Comparison of ENCODE assay signal across 23 cellular contexts in the genomic region with DNA sequence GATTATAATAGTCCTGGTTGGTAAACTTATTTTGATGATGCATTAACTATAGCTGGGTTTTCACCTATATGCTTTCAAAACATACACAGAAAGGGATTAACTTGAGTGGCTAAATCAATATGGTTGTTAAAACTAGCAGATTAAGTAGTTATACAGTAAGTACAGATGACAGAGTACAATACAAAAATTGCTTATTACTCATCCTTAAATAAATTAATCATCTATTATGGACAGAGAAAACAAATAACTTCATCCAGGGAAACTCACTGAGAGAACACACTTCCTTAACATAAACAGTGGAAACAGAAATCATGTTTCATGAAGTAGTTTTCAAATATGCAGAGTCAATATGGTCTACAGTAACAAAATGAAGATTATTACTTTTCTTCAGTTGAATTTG.
DNase-seq lines count a peak whose midpoint lies in the region; ATAC-seq, FAIRE-seq and TF ChIP-seq lines count a peak whose summit lies in the region.
"Had no signal": no experiment of that assay in that cellular context is flagged by ENCODE, and none has a peak within 500 bp of the region (broad histone marks: within the 10 kb centered on the region; RNA-seq: fewer than 3 reads in every experiment).

No MANE protein-coding gene starts in this region.

- dilution Hi-C loops in endothelial cell of umbilical vein (cut with MboI; ENCODE audit: extremely low pct_ligation_motif_present, low sequenced_read_pairs), result no loop called here

- ATAC-seq in PC-3 (peak; percentile 74), GM21447 (IDR thresholded peaks at IDR 0.05; ENCODE audit: unreplicated experiment) (no peak), HG02852 (IDR thresholded peaks at IDR 0.05; ENCODE audit: unreplicated experiment) (no peak), upper lobe of left lung (ENCODE audit: low FRiP score in 2 of 2) (no peak)
- ATAC-seq: A549, GM12878, GM23338 had no signal

- FAIRE-seq in endothelial cell of umbilical vein (lab: Jason Lieb, UNC), result no peak
- FAIRE-seq: A549, GM12878, GM19239 had no signal

- CTCF ChIA-PET in PC-3 (lab: Charles Lee) (no interaction called here), endothelial cell of umbilical vein (lab: Charles Lee) (no interaction called here)

- no peaks in the 10 kb centered on the region for H4K20me1 ChIP-seq in PC-3 (ENCODE audit: low read length)
- H4K20me1 ChIP-seq in endothelial cell of umbilical vein (replicated peaks; ENCODE audit: control insufficient read depth, extremely low read depth, insufficient read depth, low read length), result no peaks in the 10 kb centered on the region
- H4K20me1 ChIP-seq: BLaER1 treated with 17β-estradiol and CSF1 and Interleukin-3, amounts not matched to agents 10 nM and 100 nM had no signal

- H3K27me3 ChIP-seq in PC-3 (ENCODE audit: low read length) (no peaks in the 10 kb centered on the region), endothelial cell of umbilical vein (ENCODE audit: control insufficient read depth in 2 of 2, insufficient read depth in 2 of 2, low read length in 2 of 2) (no peaks in the 10 kb centered on the region), upper lobe of left lung (no peaks in the 10 kb centered on the region)
- H3K27me3 ChIP-seq: BE2C; BLaER1 treated with 17β-estradiol and CSF1 and Interleukin-3, amounts not matched to agents 10 nM and 100 nM had no signal

- H3K4me3 ChIP-seq in PC-3 (ENCODE audit: low read length) (no peak overlapping the region), endothelial cell of umbilical vein (replicated peaks in 1 of 3; ENCODE audit: insufficient read depth in 1 of 3, low read depth in 1 of 3, low read length in 3 of 3) (no peak overlapping the region), upper lobe of left lung (no peak overlapping the region)
- H3K4me3 ChIP-seq: A549; BLaER1 treated with 17β-estradiol and CSF1 and Interleukin-3, amounts not matched to agents 10 nM and 100 nM; GM12878; GM23338 had no signal

- no peaks in the 10 kb centered on the region for H3F3A ChIP-seq in PC-3 (ENCODE audit: low read length, unreplicated experiment)

- BruUV-seq in PC-3 (replicated peaks; lab: Mats Ljungman, UMichigan) (no TSS peak), endothelial cell of umbilical vein (replicated peaks; lab: Mats Ljungman, UMichigan) (no TSS peak)

- H2AFZ ChIP-seq in PC-3 (ENCODE audit: low read length), result no peak overlapping the region
- H2AFZ ChIP-seq in endothelial cell of umbilical vein (ENCODE audit: low read depth, low read length), result no peak overlapping the region

- no peaks in the 10 kb centered on the region for H3K9me1 ChIP-seq in endothelial cell of umbilical vein (replicated peaks; ENCODE audit: control insufficient read depth, extremely low read depth, insufficient read depth, low read length)

- no peaks in the 10 kb centered on the region for H3K36me3 ChIP-seq in PC-3 (ENCODE audit: low read depth, low read length)
- no peaks in the 10 kb centered on the region for H3K36me3 ChIP-seq in endothelial cell of umbilical vein (ENCODE audit: control insufficient read depth in 2 of 2, extremely low read depth in 1 of 2, insufficient read depth in 2 of 2, low read length in 2 of 2)
- H3K36me3 ChIP-seq in upper lobe of left lung, result no peaks in the 10 kb centered on the region
- H3K36me3 ChIP-seq: BE2C; BLaER1 treated with 17β-estradiol and CSF1 and Interleukin-3, amounts not matched to agents 10 nM and 100 nM had no signal

- no peak overlapping the region for H3K9ac ChIP-seq in PC-3 (ENCODE audit: low read length)
- H3K9ac ChIP-seq in endothelial cell of umbilical vein (replicated peaks; ENCODE audit: extremely low read depth, insufficient read depth, low read length), result no peak overlapping the region
- H3K9ac ChIP-seq: BLaER1 treated with 17β-estradiol and CSF1 and Interleukin-3, amounts not matched to agents 10 nM and 100 nM had no signal

- no peaks in the 10 kb centered on the region for H3K9me3 ChIP-seq in PC-3 (ENCODE audit: low read length)
- H3K9me3 ChIP-seq in endothelial cell of umbilical vein (replicated peaks; ENCODE audit: control insufficient read depth, insufficient read depth, low read length), result no peaks in the 10 kb centered on the region
- no peaks in the 10 kb centered on the region for H3K9me3 ChIP-seq in upper lobe of left lung
- H3K9me3 ChIP-seq: A549; BE2C; BLaER1 treated with 17β-estradiol and CSF1 and Interleukin-3, amounts not matched to agents 10 nM and 100 nM had no signal

- H3K9me2 ChIP-seq in PC-3 (replicated peaks; ENCODE audit: low read length), result no peaks in the 10 kb centered on the region

- H3K4me2 ChIP-seq in PC-3 (ENCODE audit: low read length) (no peak overlapping the region), endothelial cell of umbilical vein (ENCODE audit: insufficient read depth, low read length) (no peak overlapping the region)
- H3K4me2 ChIP-seq: A549; BLaER1 treated with 17β-estradiol and CSF1 and Interleukin-3, amounts not matched to agents 10 nM and 100 nM; GM23338 had no signal

- DNase-seq in DMS53 (lab: John Stamatoyannopoulos, UW) (peak; percentile 66), PC-3 (peak; percentile 27), endothelial cell of umbilical vein (ENCODE audit: low read depth, low spot score) (peak; percentile 4), kidney tubule cell (ENCODE audit: low spot score) (peak; percentile 28), upper lobe of left lung (no peak)
- no peak for DNase-seq in activated CD4-positive, alpha-beta T cell treated with anti-CD3 and anti-CD28 coated beads, Interleukin-2, amount 50 U/mL, for 1 hour
- DNase-seq: 8988T; ACHN; AML-193; BE2C; CD4-positive, alpha-beta T cell; CD8-positive, alpha-beta memory T cell; DMS79; EL; GDM1; H9 had no signal

- intact Hi-C loops in PC-3 (cut with micrococcal nuclease) (no loop called here), endothelial cell of umbilical vein (cut with micrococcal nuclease) (no loop called here)

- H3K4me1 ChIP-seq in PC-3 (ENCODE audit: insufficient read depth, low read length) (peaks cover 5% of the 10 kb centered on the region), endothelial cell of umbilical vein (ENCODE audit: control insufficient read depth, extremely low read depth, insufficient read depth, low read length) (no peaks in the 10 kb centered on the region), upper lobe of left lung (no peaks in the 10 kb centered on the region)
- H3K4me1 ChIP-seq: BE2C; BLaER1 treated with 17β-estradiol and CSF1 and Interleukin-3, amounts not matched to agents 10 nM and 100 nM had no signal

- peak overlapping the region; percentile 46 for H3K27ac ChIP-seq in PC-3 (ENCODE audit: low read length)
- no peak overlapping the region for H3K27ac ChIP-seq in endothelial cell of umbilical vein (ENCODE audit: insufficient read depth, low read depth, low read length)
- no peak overlapping the region for H3K27ac ChIP-seq in upper lobe of left lung
- H3K27ac ChIP-seq: BLaER1 treated with 17β-estradiol and CSF1 and Interleukin-3, amounts not matched to agents 10 nM and 100 nM had no signal

- H3K79me2 ChIP-seq in PC-3 (ENCODE audit: low read length) (no peaks in the 10 kb centered on the region), endothelial cell of umbilical vein (ENCODE audit: control insufficient read depth, insufficient read depth, low read length) (no peaks in the 10 kb centered on the region)

- TF ChIP-seq EP300 in upper lobe of left lung (IDR thresholded peaks at IDR 0.05), result no peak

- POLR2A ChIA-PET in PC-3 (lab: Charles Lee; ENCODE audit: unreplicated experiment), result no interaction called here
- POLR2A ChIA-PET in endothelial cell of umbilical vein (lab: Charles Lee), result no interaction called here

- TF ChIP-seq POLR2A in endothelial cell of umbilical vein (IDR thresholded peaks at IDR 0.05; ENCODE audit: low read depth, low read length) (no peak), upper lobe of left lung (IDR thresholded peaks at IDR 0.05) (no peak)

- no peak for TF ChIP-seq CTCF in PC-3 (conservative IDR thresholded peaks at IDR 0.05; ENCODE audit: low read depth, low read length)
- TF ChIP-seq CTCF in endothelial cell of umbilical vein (IDR thresholded peaks at IDR 0.05; ENCODE audit: extremely low read depth in 1 of 2, insufficient read depth in 1 of 2, low read depth in 1 of 2, low read length in 2 of 2), result no peak
- no peak for TF ChIP-seq CTCF in upper lobe of left lung (IDR thresholded peaks at IDR 0.05)

TF ChIP-seq in endothelial cell of umbilical vein, 7 proteins besides CTCF, POLR2A, EP300 and RAD21:
- TF ChIP-seq FOS (IDR thresholded peaks at IDR 0.05; ENCODE audit: borderline replicate concordance, insufficient read depth, low read length), result no peak
- TF ChIP-seq MAX (IDR thresholded peaks at IDR 0.05; ENCODE audit: insufficient read depth, insufficient read length), result no peak
- no peak for TF ChIP-seq MYC (IDR thresholded peaks at IDR 0.05; ENCODE audit: low read depth, low read length)
- no peak for TF ChIP-seq EZH2 (IDR thresholded peaks at IDR 0.05; ENCODE audit: borderline replicate concordance, low read depth, low read length, severe bottlenecking)
- TF ChIP-seq POLR2AphosphoS5 (IDR thresholded peaks at IDR 0.05; ENCODE audit: insufficient read depth, low read depth, low read length), result no peak
- TF ChIP-seq GATA2 (IDR thresholded peaks at IDR 0.05; ENCODE audit: insufficient read depth, insufficient read length, low read depth, low read length), result no peak
- TF ChIP-seq JUN (IDR thresholded peaks at IDR 0.05; ENCODE audit: borderline replicate concordance, insufficient read depth, insufficient read length, low read depth), result no peak

Comparison
In these comparisons a context has a peak if more than half of its experiments do, and no peak if none do; other contexts are left out.
1. DNase-seq: peak in DMS53 (single experiment), PC-3 (single experiment), endothelial cell of umbilical vein (single experiment) and kidney tubule cell (single experiment); none in activated CD4-positive, alpha-beta T cell treated with anti-CD3 and anti-CD28 coated beads, Interleukin-2, amount 50 U/mL, for 1 hour (single experiment) and upper lobe of left lung (0 of 2).